36 cellular contexts compared by ENCODE assay signal in genomic region chr11:22522225-22522624, GRCh38.
"Had no signal": no experiment of that assay in that cellular context is flagged by ENCODE, and none has a peak within 500 bp of the region (broad histone marks: within the 10 kb centered on the region; RNA-seq: fewer than 3 reads in every experiment).

No MANE protein-coding gene starts in this region.

- DNase-seq: MG63, MM.1S, MV-4-11, NCI-H1048, NCI-H1092, NCI-H1092 treated with DMSO at 0.1 percent for 48 hours, NCI-H1105, NCI-H1105 treated with DMSO at 0.1 percent for 48 hours, NCI-H1417, NCI-H1417 treated with DMSO at 0.1 percent for 48 hours, NCI-H1436, NCI-H1436 treated with DMSO at 0.1 percent for 48 hours, NCI-H146, NCI-H1694, NCI-H1694 treated with DMSO at 0.1 percent for 48 hours, NCI-H187, NCI-H187 treated with DMSO at 0.1 percent for 48 hours, NCI-H1930, NCI-H2029, NCI-H2029 treated with DMSO at 0.1 percent for 48 hours, NCI-H2081, NCI-H2081 treated with DMSO at 0.1 percent for 48 hours, NCI-H2107, NCI-H2171, NCI-H2171 treated with DMSO at 0.1 percent for 48 hours, NCI-H2227 treated with DMSO at 0.1 percent for 48 hours, NCI-H226, NCI-H345, NCI-H446, NCI-H446 treated with DMSO at 0.1 percent for 48 hours, NCI-H510A, NCI-H510A treated with DMSO at 0.1 percent for 48 hours, NCI-H524, NCI-H524 treated with DMSO at 0.1 percent for 48 hours, NCI-H526, NCI-H526 treated with DMSO at 0.1 percent for 48 hours had no signal

- H3K4me3 ChIP-seq: MG63 had no signal

- H3K27me3 ChIP-seq: MG63 had no signal

- H3K9me3 ChIP-seq: MG63 had no signal

- H3K36me3 ChIP-seq: MG63 had no signal
